ENCODE assay signal across 13 cellular contexts in genomic region chr7:13276977-13277376, GRCh38.
DNase-seq lines count a peak whose midpoint lies in the region; ATAC-seq and TF ChIP-seq lines count a peak whose summit lies in the region.
"Had no signal": no experiment of that assay in that cellular context is flagged by ENCODE, and none has a peak within 500 bp of the region (broad histone marks: within the 10 kb centered on the region; RNA-seq: fewer than 3 reads in every experiment).

No MANE protein-coding gene starts in this region.

- intact Hi-C loops in A673 (cut with micrococcal nuclease; ENCODE audit: unreplicated experiment) (loop anchor here (5.0 kb wide), 1 partner anchor 1740 kb away; no protein-coding TSS in a partner anchor), PC-3 (cut with micrococcal nuclease) (loop anchor here (1.0 kb wide), 1 partner anchor 1414 kb away; no protein-coding TSS in a partner anchor)

- ATAC-seq in PC-3 = no peak
- no peak for ATAC-seq in GM21390 (IDR thresholded peaks at IDR 0.05; ENCODE audit: unreplicated experiment)
- no peak for ATAC-seq in naive thymus-derived CD8-positive, alpha-beta T cell
- ATAC-seq: mucosa of descending colon had no signal

- no peaks in the 10 kb centered on the region for H3K79me2 ChIP-seq in PC-3 (ENCODE audit: low read length)

- CTCF ChIA-PET in A673 (lab: Charles Lee) (no interaction called here), GM10248 (lab: Yijun Ruan, JAX) (interaction anchor here (0.9 to 3.0 kb wide), 4 partner anchors 11 to 1414 kb away, joined by 3 to 15 read pairs (median 7); no protein-coding TSS in a partner anchor), PC-3 (lab: Charles Lee) (no interaction called here)

- H3K4me3 ChIP-seq in A673 (ENCODE audit: low read depth, low read length, poor library complexity, severe bottlenecking) (no peak overlapping the region), PC-3 (ENCODE audit: low read length) (no peak overlapping the region)
- H3K4me3 ChIP-seq: mucosa of descending colon had no signal

- H3K4me1 Mint-ChIP-seq in naive thymus-derived CD8-positive, alpha-beta T cell = no peaks in the 10 kb centered on the region

- no peak overlapping the region for H2AFZ ChIP-seq in PC-3 (ENCODE audit: low read length)

- DNase-seq in A673 (ENCODE audit: low spot score) = peak; percentile 18
- no peak for DNase-seq in GM10248 (ENCODE audit: extremely low spot score)
- DNase-seq in PC-3 = peak; percentile 24
- peak; percentile 23 for DNase-seq in fibroblast of peridontal ligament (ENCODE audit: extremely low read depth)
- no peak for DNase-seq in stimulated activated CD4-positive, alpha-beta T cell treated with anti-CD3 and anti-CD28 coated beads, Interleukin-1b, Interleukin-23, amount 100 ng/mL, for 48 hours
- no peak for DNase-seq in MV-4-11 (lab: John Stamatoyannopoulos, UW)
- no peak for DNase-seq in naive thymus-derived CD8-positive, alpha-beta T cell
- DNase-seq: amniotic stem cell, Caco-2, mucosa of descending colon, NCI-H1694 treated with DMSO at 0.1 percent for 48 hours, T1000 had no signal

- H3K4me2 ChIP-seq in PC-3 (ENCODE audit: low read length) = no peak overlapping the region

- no peaks in the 10 kb centered on the region for H3K9me3 Mint-ChIP-seq in naive thymus-derived CD8-positive, alpha-beta T cell

- H3K4me3 Mint-ChIP-seq in naive thymus-derived CD8-positive, alpha-beta T cell = no peak overlapping the region

- no peak overlapping the region for H3K9ac ChIP-seq in PC-3 (ENCODE audit: low read length)

- no peaks in the 10 kb centered on the region for H3K9me2 ChIP-seq in PC-3 (replicated peaks; ENCODE audit: low read length)

- H3K36me3 ChIP-seq in A673 (ENCODE audit: insufficient read depth, low read length, poor library complexity, severe bottlenecking) (no peaks in the 10 kb centered on the region), PC-3 (ENCODE audit: low read depth, low read length) (no peaks in the 10 kb centered on the region)

- no peak overlapping the region for H3K27ac ChIP-seq in A673 (ENCODE audit: low read depth, low read length, poor library complexity, severe bottlenecking)
- H3K27ac ChIP-seq in PC-3 (ENCODE audit: low read length) = no peak overlapping the region

- peaks cover 3 to 22% (median 9%) of the 10 kb centered on the region in 5 donors for H3K27me3 Mint-ChIP-seq in naive thymus-derived CD8-positive, alpha-beta T cell

- H3K4me1 ChIP-seq in A673 (ENCODE audit: insufficient read depth, low read length, poor library complexity, severe bottlenecking) (no peaks in the 10 kb centered on the region), PC-3 (ENCODE audit: insufficient read depth, low read length) (no peaks in the 10 kb centered on the region)
- H3K4me1 ChIP-seq: Caco-2 had no signal

- no peaks in the 10 kb centered on the region for H3K9me3 ChIP-seq in A673 (ENCODE audit: low read depth, low read length, poor library complexity, severe bottlenecking)
- no peaks in the 10 kb centered on the region for H3K9me3 ChIP-seq in PC-3 (ENCODE audit: low read length)
- H3K9me3 ChIP-seq: Caco-2, mucosa of descending colon had no signal

- H3K27ac Mint-ChIP-seq in naive thymus-derived CD8-positive, alpha-beta T cell = no peak overlapping the region

- no peaks in the 10 kb centered on the region for H3F3A ChIP-seq in PC-3 (ENCODE audit: low read length, unreplicated experiment)

- POLR2A ChIA-PET in A673 (lab: Charles Lee; ENCODE audit: low non-redundant PET) = no interaction called here
- POLR2A ChIA-PET in GM10248 (lab: Yijun Ruan, JAX) = no interaction called here
- POLR2A ChIA-PET in PC-3 (lab: Charles Lee; ENCODE audit: unreplicated experiment) = no interaction called here
- POLR2A ChIA-PET in naive thymus-derived CD8-positive, alpha-beta T cell (lab: Charles Lee) = no interaction called here

- no peaks in the 10 kb centered on the region for H4K20me1 ChIP-seq in PC-3 (ENCODE audit: low read length)

- TF ChIP-seq CTCF in A673 (conservative IDR thresholded peaks at IDR 0.05; ENCODE audit: low read depth, low read length) (peak; percentile 66), GM10248 (IDR thresholded peaks at IDR 0.05; ENCODE audit: control extremely low read depth, extremely low read depth, low read depth, missing control alignments) (peak; percentile 9), PC-3 (conservative IDR thresholded peaks at IDR 0.05; ENCODE audit: low read depth, low read length) (peak; percentile 65)

- H3K27me3 ChIP-seq in A673 (replicated peaks; ENCODE audit: insufficient read depth, low read depth, low read length, poor library complexity) = no peaks in the 10 kb centered on the region
- no peaks in the 10 kb centered on the region for H3K27me3 ChIP-seq in PC-3 (ENCODE audit: low read length)

- BruUV-seq in A673 (replicated peaks; lab: Mats Ljungman, UMichigan) = no TSS peak
- no TSS peak for BruUV-seq in PC-3 (replicated peaks; lab: Mats Ljungman, UMichigan)

- H3K36me3 Mint-ChIP-seq in naive thymus-derived CD8-positive, alpha-beta T cell = no peaks in the 10 kb centered on the region

Comparison
In these comparisons a context has a peak if more than half of its experiments do, and no peak if none do; other contexts are left out.
1. DNase-seq: peak in A673 (single experiment), PC-3 (single experiment) and fibroblast of peridontal ligament (single experiment); none in GM10248 (single experiment), stimulated activated CD4-positive, alpha-beta T cell treated with anti-CD3 and anti-CD28 coated beads, Interleukin-1b, Interleukin-23, amount 100 ng/mL, for 48 hours (single experiment), MV-4-11 (single experiment) and naive thymus-derived CD8-positive, alpha-beta T cell (0 of 10).
2. CTCF ChIP-seq: peak in every context shown above with its lines; median percentile 66 in A673; 65 in PC-3; 9 in GM10248.